ENCODE assay signal across 9 cellular contexts in the genomic region with DNA sequence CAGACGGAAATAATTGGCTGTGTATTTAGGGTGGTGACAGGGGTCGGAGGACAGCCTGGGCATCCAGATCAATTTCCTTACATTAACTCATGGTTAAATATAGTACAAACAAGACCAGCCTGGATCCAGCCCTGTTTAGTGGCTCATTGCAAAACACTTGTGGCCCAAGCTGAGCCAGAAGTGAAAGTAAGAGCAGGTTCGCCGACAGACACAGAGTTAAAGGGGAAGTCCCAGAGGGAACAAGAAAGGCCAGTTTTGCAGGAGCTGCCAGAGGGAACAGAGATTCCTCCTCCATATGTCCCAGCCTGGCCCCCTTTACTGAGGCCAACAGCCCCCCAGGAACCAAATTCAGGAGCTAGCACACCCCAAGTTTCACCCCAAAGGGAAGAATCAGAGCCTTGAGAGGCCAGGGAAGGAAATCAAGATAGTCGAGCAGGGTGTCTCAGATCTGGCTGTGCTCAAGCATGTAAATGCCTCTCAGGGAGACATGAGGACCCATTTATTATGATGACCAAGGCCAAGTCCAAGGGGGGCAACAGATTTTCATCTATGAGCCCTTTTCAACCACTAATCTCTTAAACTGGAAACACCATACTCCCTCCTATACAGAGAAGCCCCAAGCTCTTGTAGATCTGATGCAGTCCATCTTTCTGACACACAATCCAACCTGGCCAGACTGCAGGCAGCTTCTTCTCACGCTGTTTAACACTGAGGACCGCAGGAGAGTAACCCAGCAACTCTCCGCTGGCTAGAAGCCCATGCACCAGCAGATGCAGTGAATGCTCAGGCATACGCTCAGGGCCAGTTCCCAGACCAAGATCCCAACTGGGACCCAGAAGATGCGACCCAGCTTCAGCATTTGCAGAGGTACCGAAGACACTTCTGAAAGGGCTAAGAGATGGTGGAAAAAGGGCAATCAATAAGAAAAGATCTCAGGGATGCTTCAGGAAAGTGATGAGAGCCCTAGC. TPM values are rescaled to one million over a fixed set of nuclear protein-coding genes. Genes with fewer than 3 reads are reported as not detected.
DNase-seq lines count a peak whose midpoint lies in the region; ATAC-seq and TF ChIP-seq lines count a peak whose summit lies in the region.
"Had no signal": no experiment of that assay in that cellular context is flagged by ENCODE, and none has a peak within 500 bp of the region (broad histone marks: within the 10 kb centered on the region; RNA-seq: fewer than 3 reads in every experiment).

No MANE protein-coding gene starts in this region.

- H2AFZ ChIP-seq in Karpas-422 (ENCODE audit: low read length) (peak overlapping the region; percentile 36; the same call in 1 of the 2 replicates), GM23338 (no peak overlapping the region)

- H3K9me3 Mint-ChIP-seq in activated T-cell treated with anti-CD3 and anti-CD28 coated beads, Interleukin-2, amount 50 U/mL, for 72 hours: no peaks in the 10 kb centered on the region
- peaks cover 3% of the 10 kb centered on the region; the same call in 1 of the 3 replicates for H3K9me3 Mint-ChIP-seq in GM23338

- H3K27me3 ChIP-seq in Karpas-422 (ENCODE audit: low read length) (no peaks in the 10 kb centered on the region), heart right ventricle (peaks cover 0 to 3% (median 0%) of the 10 kb centered on the region in 7 donors), GM23338 (ENCODE audit: insufficient read depth) (no peaks in the 10 kb centered on the region)

- H3K9ac ChIP-seq in Karpas-422 (ENCODE audit: low read length): peak overlapping the region; percentile 52

- H3K9me2 ChIP-seq in Karpas-422 (replicated peaks; ENCODE audit: insufficient read depth, low read length) (no peaks in the 10 kb centered on the region), GM23338 (ENCODE audit: insufficient read depth) (no peaks in the 10 kb centered on the region)

- WGBS in heart right ventricle, 2 donors: 45 to 50% methylated on average over 11 of the region's 11 CpGs

- peak overlapping the region; percentile 58 for H3K27ac Mint-ChIP-seq in activated T-cell treated with anti-CD3 and anti-CD28 coated beads, Interleukin-2, amount 50 U/mL, for 72 hours
- H3K27ac Mint-ChIP-seq in GM23338: no peak overlapping the region

- DNase-seq in GM03348 (ENCODE audit: low spot score) (peak; percentile 49), Karpas-422 (peak; percentile 63), heart right ventricle (peak in 1 of 2 donors; percentile 54), GM23338 (ENCODE audit: low spot score) (no peak)
- peak; percentile 43 to 44 for DNase-seq in activated T-cell treated with anti-CD3 and anti-CD28 coated beads, Interleukin-2, amount 50 U/mL, for 72 hours
- DNase-seq in stimulated activated CD4-positive, alpha-beta T cell treated with anti-CD3 and anti-CD28 coated beads, Interleukin-12 subunit alpha, Interleukin-12 subunit beta, amount 100 ng/mL, for 4 hours: peak; percentile 13

- peaks cover 12% of the 10 kb centered on the region for H3K4me1 ChIP-seq in Karpas-422 (ENCODE audit: low read length)
- H3K4me1 ChIP-seq in heart right ventricle: peaks cover 0 to 36% (median 24%) of the 10 kb centered on the region in 9 donors
- no peaks in the 10 kb centered on the region for H3K4me1 ChIP-seq in GM23338 (ENCODE audit: insufficient read depth)

- peak overlapping the region; percentile 65 for H3K4me2 ChIP-seq in Karpas-422 (ENCODE audit: low read depth, low read length, poor library complexity, severe bottlenecking)
- H3K4me2 ChIP-seq in GM23338: no peak overlapping the region

- TF ChIP-seq CTCF in heart right ventricle (IDR thresholded peaks at IDR 0.05) (no peak), GM23338 (conservative IDR thresholded peaks at IDR 0.05; ENCODE audit: low read depth in 2 of 2) (no peak)

- H3K36me3 ChIP-seq in Karpas-422 (ENCODE audit: insufficient read depth, low read length) (no peaks in the 10 kb centered on the region), heart right ventricle (no peaks in the 10 kb centered on the region), GM23338 (ENCODE audit: insufficient read depth) (no peaks in the 10 kb centered on the region)

- no peaks in the 10 kb centered on the region for H3K36me3 Mint-ChIP-seq in activated T-cell treated with anti-CD3 and anti-CD28 coated beads, Interleukin-2, amount 50 U/mL, for 72 hours (ENCODE audit: insufficient read depth in 2 of 2)
- no peaks in the 10 kb centered on the region for H3K36me3 Mint-ChIP-seq in GM23338 (ENCODE audit: low read depth)

- H3K27me3 Mint-ChIP-seq in activated T-cell treated with anti-CD3 and anti-CD28 coated beads, Interleukin-2, amount 50 U/mL, for 72 hours (ENCODE audit: low read depth): peaks cover 7% of the 10 kb centered on the region
- H3K27me3 Mint-ChIP-seq in GM23338 (ENCODE audit: insufficient read depth, low read depth, poor library complexity): peaks cover 9% of the 10 kb centered on the region

- H3K9me3 ChIP-seq in Karpas-422 (ENCODE audit: low read length): no peaks in the 10 kb centered on the region
- H3K9me3 ChIP-seq in heart right ventricle: no peaks in the 10 kb centered on the region

- H3F3A ChIP-seq in GM23338 (replicated peaks; ENCODE audit: low read depth): no peaks in the 10 kb centered on the region

- H3K79me2 ChIP-seq in Karpas-422 (ENCODE audit: low read length) (no peaks in the 10 kb centered on the region), GM23338 (replicated peaks; ENCODE audit: insufficient read depth) (no peaks in the 10 kb centered on the region)

- ATAC-seq in GM21529 (IDR thresholded peaks at IDR 0.05; ENCODE audit: unreplicated experiment) (peak; percentile 98), heart right ventricle (peak; percentile 59 to 86 (median 72)), GM23338 (no peak), HG02970 (IDR thresholded peaks at IDR 0.05; ENCODE audit: low FRiP score, unreplicated experiment) (no peak)
- ATAC-seq in activated T-cell treated with anti-CD3 and anti-CD28 coated beads, Interleukin-2, amount 50 U/mL, for 72 hours (replicated peaks in 1 of 2): peak; percentile 89 to 92

- intact Hi-C loops in heart right ventricle (cut with DNase I): loop anchor here in 1 of 10 donors (2.0 kb wide), 1 partner anchor 134 kb away; no protein-coding TSS in a partner anchor

- H3K4me1 Mint-ChIP-seq in activated T-cell treated with anti-CD3 and anti-CD28 coated beads, Interleukin-2, amount 50 U/mL, for 72 hours (ENCODE audit: low read depth): peaks cover 22% of the 10 kb centered on the region
- peaks cover 9% of the 10 kb centered on the region; the same call in 2 of the 3 replicates for H3K4me1 Mint-ChIP-seq in GM23338

- H4K20me1 ChIP-seq in Karpas-422 (ENCODE audit: insufficient read depth, low read depth, low read length) (no peaks in the 10 kb centered on the region), GM23338 (replicated peaks; ENCODE audit: insufficient read depth) (no peaks in the 10 kb centered on the region)

- H3K27ac ChIP-seq in Karpas-422 (ENCODE audit: low read length) (no peak overlapping the region), heart right ventricle (peak overlapping the region in 9 of 10 donors; percentile 8 to 77 (median 63)), GM23338 (ENCODE audit: low read depth) (no peak overlapping the region)

- H3K4me3 ChIP-seq in Karpas-422 (ENCODE audit: low read length) (peak overlapping the region; percentile 47; the same call in 1 of the 2 replicates), heart right ventricle (peak overlapping the region in 7 of 10 donors; percentile 5 to 45 (median 36)), GM23338 (no peak overlapping the region)

- H3K4me3 Mint-ChIP-seq in activated T-cell treated with anti-CD3 and anti-CD28 coated beads, Interleukin-2, amount 50 U/mL, for 72 hours: peak overlapping the region; percentile 73 to 86
- no peak overlapping the region for H3K4me3 Mint-ChIP-seq in GM23338

TF ChIP-seq in GM23338, 12 proteins besides CTCF, POLR2A, EP300 and RAD21 (continues in another document):
- TF ChIP-seq ZNF114 (CRISPR knock-in tag; IDR thresholded peaks at IDR 0.05) (no peak), STAT1 (IDR thresholded peaks at IDR 0.05; ENCODE audit: unreplicated experiment) (no peak)

RNA-seq across cellular contexts. Expression of gene ADCK2, which starts 15.9 kb away (rescaled TPM):
- total RNA-seq in Karpas-422 (2014; rRNA removed; shearing (Covaris generic); ENCODE audit: low replicate concordance): 16.8 and 27.1 TPM in 2 replicates
- 10 to 100 TPM; 30.3 to 38.9 TPM for total RNA-seq in activated T-cell treated with anti-CD3 and anti-CD28 coated beads, Interleukin-2, amount 50 U/mL, for 72 hours
- 10 to 100 TPM in 2 of 10 donors, 1 to 10 TPM in 8; 6.8 to 11.4 (median 8.2) TPM for total RNA-seq in heart right ventricle
- 10 to 100 TPM in 1 of 2 donors, 1 to 10 TPM in 1; 5.6 to 10.5 TPM for polyA plus RNA-seq in heart right ventricle
- 11.2 and 14.4 TPM in 2 replicates for total RNA-seq in GM23338 (2014; rRNA removed; shearing (Covaris generic))
- 4.7 and 5.0 TPM in 2 replicates for polyA plus RNA-seq in GM23338 (2016; fragmentation: Nextera tagmentation; extraction: Ambion mirVana)

RNA-seq across cellular contexts. Expression of gene DENND2A, which starts 16.2 kb away (rescaled TPM):
- total RNA-seq in Karpas-422 (2014; rRNA removed; shearing (Covaris generic); ENCODE audit: low replicate concordance): not detected in 2 replicates
- total RNA-seq in activated T-cell treated with anti-CD3 and anti-CD28 coated beads, Interleukin-2, amount 50 U/mL, for 72 hours: not detected
- 10 to 100 TPM in 5 of 10 donors, 1 to 10 TPM in 5; 6.9 to 16.9 (median 10.4) TPM for total RNA-seq in heart right ventricle
- polyA plus RNA-seq in heart right ventricle (1 to 10 TPM; 3.8 to 9.2 TPM), GM23338 (2016; fragmentation: Nextera tagmentation; extraction: Ambion mirVana) (1.7 and 2.4 TPM in 2 replicates)
- total RNA-seq in GM23338 (2014; rRNA removed; shearing (Covaris generic)): 5.6 and 10.0 TPM in 2 replicates
- total RNA-seq: activated CD8-positive, alpha-beta memory T cell treated with anti-CD3 and anti-CD28 coated beads for 36 hours had no signal

RNA-seq across cellular contexts. Expression of gene NDUFB2, which starts 39.7 kb away (rescaled TPM):
- 297 and 328 TPM in 2 replicates for total RNA-seq in Karpas-422 (2014; rRNA removed; shearing (Covaris generic); ENCODE audit: low replicate concordance)
- 10 to 100 TPM; 78.0 to 94.1 TPM for total RNA-seq in activated T-cell treated with anti-CD3 and anti-CD28 coated beads, Interleukin-2, amount 50 U/mL, for 72 hours
- total RNA-seq in heart right ventricle: 100 to 1,000 TPM; 526 to 798 (median 653) TPM
- polyA plus RNA-seq in heart right ventricle (100 to 1,000 TPM; 211 to 876 TPM), GM23338 (2016; fragmentation: Nextera tagmentation; extraction: Ambion mirVana) (382 and 407 TPM in 2 replicates)
- total RNA-seq in GM23338 (2014; rRNA removed; shearing (Covaris generic)): 175 and 306 TPM in 2 replicates

Comparison
In these comparisons a context has a peak if more than half of its experiments do, and no peak if none do; other contexts are left out.
1. ATAC-seq: peak in GM21529 (single experiment), activated T-cell treated with anti-CD3 and anti-CD28 coated beads, Interleukin-2, amount 50 U/mL, for 72 hours (2 of 2) and heart right ventricle (8 of 8); none in GM23338 (single experiment) and HG02970 (single experiment).
2. H3K27ac ChIP-seq: peak in heart right ventricle (9 of 10); none in Karpas-422 (single experiment) and GM23338 (single experiment).